Comparison of ENCODE assay signal across 30 cellular contexts in genomic region chr5:143796753-143797152, GRCh38. TPM values are rescaled to one million over a fixed set of nuclear protein-coding genes. Genes with fewer than 3 reads are reported as not detected.
DNase-seq lines count a peak whose midpoint lies in the region; ATAC-seq, FAIRE-seq and TF ChIP-seq lines count a peak whose summit lies in the region.
"Had no signal": no experiment of that assay in that cellular context is flagged by ENCODE, and none has a peak within 500 bp of the region (broad histone marks: within the 10 kb centered on the region; RNA-seq: fewer than 3 reads in every experiment).

No MANE protein-coding gene starts in this region.

- H3K4me3 ChIP-seq in HL-60 (replicated peaks; ENCODE audit: insufficient read depth, low read length) = no peak overlapping the region
- H3K4me3 ChIP-seq in gastroesophageal sphincter = no peak overlapping the region
- H3K4me3 ChIP-seq: right atrium auricular region, tibial nerve had no signal

- DNase-seq in HL-60 (ENCODE audit: low read depth in 1 of 2, low spot score in 1 of 2) = peak; percentile 41 to 48
- DNase-seq in NOMO-1 treated with dmso at 0.1 percent for 144 hours (lab: John Stamatoyannopoulos, UW; ENCODE audit: unreplicated experiment) = peak; percentile 71
- no peak for DNase-seq in frontal cortex (ENCODE audit: low spot score in 2 of 2)
- DNase-seq in sciatic nerve (ENCODE audit: low spot score) = no peak
- DNase-seq in hepatic stellate cell (ENCODE audit: low spot score) = no peak
- DNase-seq in superior temporal gyrus (ENCODE audit: extremely low spot score) = no peak
- DNase-seq: activated CD4-positive, alpha-beta T cell treated with anti-CD3 and anti-CD28 coated beads, Interleukin-2, amount 10 ng/mL, durations not matched to agents 7 days and 5 days; activated CD8-positive, alpha-beta memory T cell treated with anti-CD3 and anti-CD28 coated beads, Interleukin-2, amount 10 ng/mL, durations not matched to agents 7 days and 5 days; activated naive CD8-positive, alpha-beta T cell treated with anti-CD3 and anti-CD28 coated beads for 36 hours; Caco-2; dorsolateral prefrontal cortex; GOT3; NCI-H1417; NCI-H2107; NCI-H524 treated with DMSO at 0.1 percent for 48 hours; SHP77; stimulated activated CD4-positive, alpha-beta T cell treated with anti-CD3 and anti-CD28 coated beads, Interleukin-12 subunit alpha, Interleukin-12 subunit beta, amount 100 ng/mL, for 4 hours; stimulated activated CD4-positive, alpha-beta T cell treated with anti-CD3 and anti-CD28 coated beads, Interleukin-4, amount 100 ng/mL, for 4 hours; stimulated activated naive CD8-positive, alpha-beta T cell treated with anti-CD3 and anti-CD28 coated beads, Interleukin-15, amount 100 ng/mL, for 72 hours had no signal

- peaks cover 0 to 2% (median 0%) of the 10 kb centered on the region in 3 donors for H3K4me1 ChIP-seq in gastroesophageal sphincter
- H3K4me1 ChIP-seq: Caco-2 had no signal

- FAIRE-seq in frontal cortex (lab: Jason Lieb, UNC) = peak; percentile 33
- FAIRE-seq: endothelial cell of umbilical vein, keratinocyte had no signal

- H3K9me3 ChIP-seq in gastroesophageal sphincter = no peaks in the 10 kb centered on the region
- H3K9me3 ChIP-seq: Caco-2, right atrium auricular region, tibial nerve had no signal

- TF ChIP-seq CTCF in HL-60 (IDR thresholded peaks at IDR 0.05; ENCODE audit: insufficient read depth, low read length) = no peak
- TF ChIP-seq CTCF in gastroesophageal sphincter (IDR thresholded peaks at IDR 0.05) = no peak

- intact Hi-C loops in sciatic nerve (cut with DNase I) = no loop called here

- TF ChIP-seq POLR2A in gastroesophageal sphincter (IDR thresholded peaks at IDR 0.05) = no peak

- H3K36me3 ChIP-seq in gastroesophageal sphincter = no peaks in the 10 kb centered on the region
- H3K36me3 ChIP-seq: right atrium auricular region, tibial nerve had no signal

- no peak for TF ChIP-seq EP300 in gastroesophageal sphincter (IDR thresholded peaks at IDR 0.05)

- H3K27ac ChIP-seq in HL-60 (replicated peaks) (no peak overlapping the region), gastroesophageal sphincter (no peak overlapping the region)
- H3K27ac ChIP-seq: dorsolateral prefrontal cortex, right atrium auricular region, tibial nerve had no signal

- H3K27me3 ChIP-seq in HL-60 (ENCODE audit: insufficient read depth, poor library complexity, severe bottlenecking) = no peaks in the 10 kb centered on the region
- no peaks in the 10 kb centered on the region for H3K27me3 ChIP-seq in gastroesophageal sphincter
- H3K27me3 ChIP-seq: dorsolateral prefrontal cortex, right atrium auricular region, tibial nerve had no signal

- 98 to 100% methylated on average over 5 of the region's 5 CpGs for WGBS in gastroesophageal sphincter (ENCODE audit: low coverage in 1 of 2), 2 donors

- ATAC-seq in sciatic nerve (peak; percentile 41), gastroesophageal sphincter (no peak), HG02678 (IDR thresholded peaks at IDR 0.05; ENCODE audit: unreplicated experiment) (no peak)
- ATAC-seq: activated CD8-positive, alpha-beta memory T cell treated with anti-CD3 and anti-CD28 coated beads, Interleukin-2, amount 10 ng/mL, durations not matched to agents 7 days and 5 days; activated T-helper 17 cell treated with anti-CD3 and anti-CD28 coated beads, Interleukin-2, amount 50 U/mL, for 72 hours; stimulated activated naive CD8-positive, alpha-beta T cell treated with anti-CD3 and anti-CD28 coated beads, Interleukin-15, amount 100 ng/mL, for 72 hours had no signal

RNA-seq across cellular contexts. Expression of gene HMHB1, which starts 15.2 kb away (rescaled TPM):
- total RNA-seq in frontal cortex (not detected), sciatic nerve (not detected), gastroesophageal sphincter (not detected)
- total RNA-seq: activated CD4-positive, alpha-beta T cell treated with anti-CD3 and anti-CD28 coated beads, Interleukin-2, amount 10 ng/mL, durations not matched to agents 7 days and 5 days; activated naive CD8-positive, alpha-beta T cell treated with anti-CD3 and anti-CD28 coated beads for 36 hours; activated T-helper 17 cell treated with anti-CD3 and anti-CD28 coated beads, Interleukin-2, amount 50 U/mL, for 72 hours; Caco-2; dorsolateral prefrontal cortex; endothelial cell of umbilical vein; lung microvascular endothelial cell; myocyte; omental fat pad; right atrium auricular region; T-helper 1 cell treated with Interleukin-12 subunit alpha and Interleukin-12 subunit beta and Interleukin-4 antibody, amounts not matched to agents 30 ng/mL and 1 ng/mL, for 36 hours; tibial nerve had no signal

Comparison
In these comparisons a context has a peak if more than half of its experiments do, and no peak if none do; other contexts are left out.
1. DNase-seq: peak in HL-60 (2 of 2) and NOMO-1 treated with dmso at 0.1 percent for 144 hours (single experiment); none in frontal cortex (0 of 2), sciatic nerve (single experiment), hepatic stellate cell (single experiment) and superior temporal gyrus (single experiment).